In the genomic region with DNA sequence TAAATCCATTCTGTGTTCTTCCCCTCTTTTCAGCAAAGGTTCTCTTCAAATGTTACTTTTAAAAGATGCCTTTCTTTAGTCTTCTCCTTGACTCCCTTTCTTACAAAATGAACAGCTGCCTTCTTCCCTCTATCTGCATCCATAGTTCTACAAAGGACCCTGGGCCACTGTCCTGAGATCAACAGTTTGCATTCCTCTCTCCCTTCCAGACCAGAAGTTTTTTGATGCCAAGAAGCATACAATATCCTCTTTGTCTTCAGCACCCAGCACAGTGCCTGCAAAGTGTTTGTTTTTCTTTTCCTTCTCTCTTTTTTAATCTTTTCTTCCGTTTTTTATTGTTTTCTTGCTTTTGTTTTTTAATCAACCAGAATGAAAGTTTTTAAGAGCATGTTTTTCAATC, we compare ENCODE assay signal across 22 cellular contexts.
"Had no signal": no experiment of that assay in that cellular context is flagged by ENCODE, and none has a peak within 500 bp of the region (broad histone marks: within the 10 kb centered on the region; RNA-seq: fewer than 3 reads in every experiment).

No MANE protein-coding gene starts in this region.

- ATAC-seq: activated naive CD8-positive, alpha-beta T cell treated with anti-CD3 and anti-CD28 coated beads, Interleukin-2, amount 50 U/mL, for 24 hours; psoas muscle; sciatic nerve; stimulated activated naive B cell treated with anti-CD40 and anti-IgM and Interleukin-4, amounts not matched to agents 10 μg/mL and 1 μg/mL and 100 μg/mL, for 72 hours; T-cell had no signal

- H3K4me1 Mint-ChIP-seq: activated B cell treated with CpG ODN at 0.5 μM for 24 hours; activated naive CD8-positive, alpha-beta T cell treated with anti-CD3 and anti-CD28 coated beads, Interleukin-2, amount 50 U/mL, for 24 hours; mesothelial cell of epicardium; stimulated activated naive B cell treated with anti-CD40 and anti-IgM and Interleukin-4, amounts not matched to agents 10 μg/mL and 1 μg/mL and 100 μg/mL, for 72 hours; T-cell had no signal

- DNase-seq: activated B cell treated with CpG ODN at 0.5 μM for 24 hours; activated CD4-positive, alpha-beta memory T cell treated with anti-CD3 and anti-CD28 coated beads for 36 hours; activated CD4-positive, alpha-beta T cell treated with anti-CD3 and anti-CD28 coated beads for 4 hours; activated naive CD4-positive, alpha-beta T cell treated with anti-CD3 and anti-CD28 coated beads for 36 hours; activated naive CD8-positive, alpha-beta T cell treated with anti-CD3 and anti-CD28 coated beads, Interleukin-2, amount 50 U/mL, for 24 hours; anterior cingulate cortex; effector CD4-positive, alpha-beta T cell; glutamatergic neuron; hypothalamus; islet precursor cell; lower lobe of right lung; nephron progenitor cell; psoas muscle; SK-N-SH; stimulated activated naive B cell treated with anti-CD40 and anti-IgM and Interleukin-4, amounts not matched to agents 10 μg/mL and 1 μg/mL and 100 μg/mL, for 72 hours; T-cell; upper lobe of right lung had no signal

- H3K27ac ChIP-seq: lower lobe of right lung, psoas muscle, thoracic aorta, upper lobe of right lung had no signal

- H3K9me3 Mint-ChIP-seq: activated B cell treated with CpG ODN at 0.5 μM for 24 hours; activated CD4-positive, alpha-beta memory T cell treated with anti-CD3 and anti-CD28 coated beads for 36 hours; activated naive CD4-positive, alpha-beta T cell treated with anti-CD3 and anti-CD28 coated beads for 36 hours; activated T-helper 2 cell treated with anti-CD3 and anti-CD28 coated beads, Interferon-gamma antibody, Interleukin-2, Interleukin-4, amounts not matched to agents 10 μg/mL and 5 μg/mL and 100 μg/mL, durations not matched to agents 14 hours and 24 hours and 36 hours; mesothelial cell of epicardium; nephron progenitor cell; T-cell had no signal

- H3K4me3 Mint-ChIP-seq: activated B cell treated with CpG ODN at 0.5 μM for 24 hours; activated CD4-positive, alpha-beta memory T cell treated with anti-CD3 and anti-CD28 coated beads for 36 hours; activated naive CD4-positive, alpha-beta T cell treated with anti-CD3 and anti-CD28 coated beads for 36 hours; activated naive CD8-positive, alpha-beta T cell treated with anti-CD3 and anti-CD28 coated beads, Interleukin-2, amount 50 U/mL, for 24 hours; mesothelial cell of epicardium; nephron progenitor cell; stimulated activated naive B cell treated with anti-CD40 and anti-IgM and Interleukin-4, amounts not matched to agents 10 μg/mL and 1 μg/mL and 100 μg/mL, for 72 hours; T-cell had no signal

- H3K4me2 ChIP-seq: SK-N-SH had no signal

- FAIRE-seq: bronchial epithelial cell had no signal

- H3K9me2 ChIP-seq: SK-N-SH had no signal

- H3K4me1 ChIP-seq: lower lobe of right lung, psoas muscle, upper lobe of right lung had no signal

- H3K4me3 ChIP-seq: lower lobe of right lung, psoas muscle, thoracic aorta, upper lobe of right lung had no signal

- H3K9ac ChIP-seq: SK-N-SH had no signal

- H3K27ac Mint-ChIP-seq: activated B cell treated with CpG ODN at 0.5 μM for 24 hours; activated CD4-positive, alpha-beta memory T cell treated with anti-CD3 and anti-CD28 coated beads for 36 hours; activated naive CD4-positive, alpha-beta T cell treated with anti-CD3 and anti-CD28 coated beads for 36 hours; activated naive CD8-positive, alpha-beta T cell treated with anti-CD3 and anti-CD28 coated beads, Interleukin-2, amount 50 U/mL, for 24 hours; activated T-helper 2 cell treated with anti-CD3 and anti-CD28 coated beads, Interferon-gamma antibody, Interleukin-2, Interleukin-4, amounts not matched to agents 10 μg/mL and 5 μg/mL and 100 μg/mL, durations not matched to agents 14 hours and 24 hours and 36 hours; mesothelial cell of epicardium; nephron progenitor cell; stimulated activated naive B cell treated with anti-CD40 and anti-IgM and Interleukin-4, amounts not matched to agents 10 μg/mL and 1 μg/mL and 100 μg/mL, for 72 hours; T-cell had no signal

- H3K9me3 ChIP-seq: lower lobe of right lung, psoas muscle, SK-N-SH, thoracic aorta, upper lobe of right lung had no signal

- H3K36me3 ChIP-seq: lower lobe of right lung, thoracic aorta, upper lobe of right lung had no signal

- H3K36me3 Mint-ChIP-seq: activated CD4-positive, alpha-beta memory T cell treated with anti-CD3 and anti-CD28 coated beads for 36 hours; mesothelial cell of epicardium; stimulated activated naive B cell treated with anti-CD40 and anti-IgM and Interleukin-4, amounts not matched to agents 10 μg/mL and 1 μg/mL and 100 μg/mL, for 72 hours; T-cell had no signal

- H3K27me3 Mint-ChIP-seq: activated B cell treated with CpG ODN at 0.5 μM for 24 hours had no signal
